Comparison of ENCODE assay signal across 8 cellular contexts in genomic region chr1:27332536-27333281, GRCh38. TPM values are rescaled to one million over a fixed set of nuclear protein-coding genes. Genes with fewer than 3 reads are reported as not detected.
DNase-seq lines count a peak whose midpoint lies in the region; ATAC-seq, FAIRE-seq and TF ChIP-seq lines count a peak whose summit lies in the region.

No MANE protein-coding gene starts in this region.

- H3T11ph ChIP-seq in H9 (ENCODE audit: low read length), result no peak overlapping the region

- no peak overlapping the region for H3K27ac ChIP-seq in H9 (ENCODE audit: insufficient read length, low read depth, low read length)
- H3K27ac ChIP-seq in kidney (ENCODE audit: low read depth in 2 of 2, low read length in 2 of 2), result no peak overlapping the region

- no peak overlapping the region for H3K23ac ChIP-seq in H9 (ENCODE audit: insufficient read length, low read depth, low read length)

- no peak overlapping the region for H2AFZ ChIP-seq in H9 (ENCODE audit: low read length)

- H3K79me1 ChIP-seq in H9 (ENCODE audit: insufficient read depth, low read depth, low read length, poor library complexity, severe bottlenecking), result peaks cover 3% of the 10 kb centered on the region

- H3K23me2 ChIP-seq in H9 (ENCODE audit: insufficient read length, low read depth, low read length, poor library complexity, severe bottlenecking), result no peaks in the 10 kb centered on the region

- no peak overlapping the region for H3K4ac ChIP-seq in H9 (ENCODE audit: low read depth, low read length)

- no peak overlapping the region for H2AK5ac ChIP-seq in H9 (ENCODE audit: insufficient read length, low read length)

- H2BK20ac ChIP-seq in H9 (ENCODE audit: low read depth, low read length, poor library complexity, severe bottlenecking), result no peak overlapping the region

- no peak overlapping the region for H4K5ac ChIP-seq in H9 (ENCODE audit: insufficient read length, low read depth, low read length)

- H3K4me3 ChIP-seq in BJ (ENCODE audit: low read depth, low read length), result no peak overlapping the region
- H3K4me3 ChIP-seq in kidney (ENCODE audit: low read length in 2 of 2), result no peak overlapping the region
- H3K4me3 ChIP-seq in lower leg skin (ENCODE audit: low read depth, poor library complexity, severe bottlenecking), result no peak overlapping the region

- H3K79me2 ChIP-seq in H9 (ENCODE audit: insufficient read depth, low read length), result peaks cover 2% of the 10 kb centered on the region; the same call in 1 of the 2 replicates

- TF ChIP-seq POLR2A in lower leg skin (IDR thresholded peaks at IDR 0.05), result no peak

- H3K27me3 Mint-ChIP-seq in H9 (ENCODE audit: low read depth) (no peaks in the 10 kb centered on the region), T-helper 17 cell (no peaks in the 10 kb centered on the region), brain (no peaks in the 10 kb centered on the region)

- no peak overlapping the region for H3K9ac ChIP-seq in H9 (ENCODE audit: extremely low read depth, insufficient read length, low read length)
- H3K9ac ChIP-seq in kidney (ENCODE audit: low read length in 2 of 2), result no peak overlapping the region

- no peak for FAIRE-seq in kidney (lab: Jason Lieb, UNC)

- H3K14ac ChIP-seq in H9 (ENCODE audit: insufficient read depth, low read length), result no peak overlapping the region

- no peak overlapping the region for H4K91ac ChIP-seq in H9 (ENCODE audit: insufficient read length, low read depth, low read length)

- no peaks in the 10 kb centered on the region for H3K4me1 ChIP-seq in H9 (ENCODE audit: insufficient read depth, low read length)
- no peaks in the 10 kb centered on the region for H3K4me1 ChIP-seq in kidney (ENCODE audit: control insufficient read depth in 1 of 2, insufficient read depth in 1 of 2, low read depth in 1 of 2, low read length in 2 of 2)

- H2BK5ac ChIP-seq in H9 (ENCODE audit: insufficient read length, low read length), result no peak overlapping the region

- no peak overlapping the region for H2BK12ac ChIP-seq in H9 (ENCODE audit: insufficient read length, low read depth, low read length)

- intact Hi-C loops in kidney (cut with DNase I) (no loop called here), lower leg skin (cut with DNase I; ENCODE audit: low total_unique reads) (loop anchor here (10.0 kb wide), 1 partner anchor 52 kb away; the partner anchor contains the start of gene CD164L2)

- H4K8ac ChIP-seq in H9 (replicated peaks; ENCODE audit: insufficient read length, low read depth, low read length), result no peak overlapping the region

- H3K4me1 Mint-ChIP-seq in H9 (no peaks in the 10 kb centered on the region), T-helper 17 cell (peaks cover 33% of the 10 kb centered on the region), brain (peaks cover 10% of the 10 kb centered on the region)

- H3K18ac ChIP-seq in H9 (ENCODE audit: insufficient read length, low read depth, low read length), result no peak overlapping the region

- H3K36me3 Mint-ChIP-seq in H9 (ENCODE audit: insufficient read depth in 1 of 3, low read depth in 3 of 3) (peaks cover 25 to 58% (median 51%) of the 10 kb centered on the region in 3 experiments; a peak in 6 of 7 replicates), T-helper 17 cell (ENCODE audit: low read depth) (peaks cover 2% of the 10 kb centered on the region), brain (peaks cover 48% of the 10 kb centered on the region)

- H4K20me1 ChIP-seq in H9 (ENCODE audit: control insufficient read depth, insufficient read depth, insufficient read length), result no peaks in the 10 kb centered on the region

- H3K4me3 Mint-ChIP-seq in H9 (no peak overlapping the region), T-helper 17 cell (no peak overlapping the region), brain (no peak overlapping the region)

- no peak overlapping the region for H2BK15ac ChIP-seq in H9 (ENCODE audit: low read depth, low read length)

- H3K56ac ChIP-seq in H9 (ENCODE audit: insufficient read length, low read depth, low read length), result no peak overlapping the region

- DNase-seq in BJ (ENCODE audit: low read depth) (no peak), H9 (peak; percentile 73), T-helper 17 cell (peak; percentile 45 to 58 (median 52)), kidney (no peak), lower leg skin (ENCODE audit: low spot score in 2 of 2) (no peak)
- DNase-seq in stimulated activated CD8-positive, alpha-beta memory T cell treated with anti-CD3 and anti-CD28 coated beads, Interleukin-4, amount 100 ng/mL, for 48 hours, result peak; percentile 75

- no CpG with 5 or more reads among the region's 11 CpGs for WGBS in H9 (ENCODE audit: extremely low coverage, insufficient read length, low lambda C conversion rate)
- WGBS in lower leg skin, 2 donors, result 59 to 63% methylated on average over 11 of the region's 11 CpGs

- ATAC-seq in T-helper 17 cell (peak; percentile 86), GM21576 (IDR thresholded peaks at IDR 0.05; ENCODE audit: unreplicated experiment) (no peak)

- H3K9me3 Mint-ChIP-seq in H9, result no peaks in the 10 kb centered on the region
- H3K9me3 Mint-ChIP-seq in brain, result no peaks in the 10 kb centered on the region

- CTCF ChIA-PET in BJ (lab: Yijun Ruan, JAX), result interaction anchor here (0.6 to 6.3 kb wide), 35 partner anchors 9 to 366 kb away, joined by 3 to 70 read pairs (median 5); partner anchors contain the start of genes CD164L2, MAP3K6 and SYTL1

- H3K9me3 ChIP-seq in H9 (ENCODE audit: control insufficient read depth, low read depth, low read length) (no peaks in the 10 kb centered on the region), T-helper 17 cell (ENCODE audit: control insufficient read depth, low read length, poor library complexity, severe bottlenecking) (no peaks in the 10 kb centered on the region), kidney (ENCODE audit: control insufficient read depth in 1 of 2, low read length in 2 of 2) (no peaks in the 10 kb centered on the region)

- POLR2A ChIA-PET in BJ (lab: Charles Lee), result interaction anchor here (0.5 kb wide), 1 partner anchor 33 kb away, joined by 13 read pairs; no protein-coding TSS in a partner anchor

- H3K36me3 ChIP-seq in BJ (ENCODE audit: control insufficient read depth, insufficient read depth, low read length) (peaks cover 33% of the 10 kb centered on the region), kidney (ENCODE audit: control insufficient read depth in 1 of 2, insufficient read depth in 2 of 2, low read length in 2 of 2) (peaks cover 22 to 45% of the 10 kb centered on the region in 2 donors)

- peak; percentile 93 for TF ChIP-seq CTCF in BJ (IDR thresholded peaks at IDR 0.05; ENCODE audit: insufficient read depth, low read depth, low read length)
- TF ChIP-seq CTCF in H9 (conservative IDR thresholded peaks at IDR 0.05), result peak; percentile 96
- TF ChIP-seq CTCF in brain (conservative IDR thresholded peaks at IDR 0.05), result peak; percentile 73 to 87
- peak; percentile 72 for TF ChIP-seq CTCF in kidney (IDR thresholded peaks at IDR 0.05; ENCODE audit: borderline replicate concordance, extremely low read depth, insufficient read depth)
- no peak for TF ChIP-seq CTCF in lower leg skin (IDR thresholded peaks at IDR 0.05)

- no peak overlapping the region for H3K4me2 ChIP-seq in H9 (ENCODE audit: insufficient read depth, insufficient read length, low read length)

- no peak overlapping the region for H2BK120ac ChIP-seq in H9 (ENCODE audit: low read depth, low read length, poor library complexity, severe bottlenecking)

- H3K27me3 ChIP-seq in BJ (ENCODE audit: control insufficient read depth, insufficient read depth, low read length), result no peaks in the 10 kb centered on the region
- H3K27me3 ChIP-seq in H9 (ENCODE audit: insufficient read depth, low read length), result no peaks in the 10 kb centered on the region

- H3K27ac Mint-ChIP-seq in H9 (peak overlapping the region in 1 of 3 experiments; percentile 73; a peak in 1 of 7 replicates), T-helper 17 cell (peak overlapping the region; percentile 60), brain (peak overlapping the region in 3 of 5 experiments; percentile 6 to 50 (median 35))

RNA-seq across cellular contexts. Expression of gene SYTL1, which starts 9.1 kb away (rescaled TPM):
- polyA plus RNA-seq in BJ (2011; rRNA removed) (0.20 and 0.23 TPM in 2 replicates), brain (ENCODE audit: insufficient read depth, low read depth, low replicate concordance) (24.1 TPM), kidney (ENCODE audit: insufficient read depth, low read depth, low replicate concordance) (5.9 TPM)
- polyA minus RNA-seq in BJ (2011; rRNA and poly(A)+ RNA removed), result 0.10 TPM in 1 of 2 replicates, not detected in the other
- total RNA-seq in H9 (2021) (12.0 and 13.0 TPM in 2 replicates), T-helper 17 cell (100 to 1,000 TPM; 206 to 261 TPM), kidney (19.3 TPM), lower leg skin (100 to 1,000 TPM; 183 to 231 (median 219) TPM)

RNA-seq across cellular contexts. Expression of gene TMEM222, which starts 10.7 kb away (rescaled TPM):
- 39.4 and 76.2 TPM in 2 replicates for polyA plus RNA-seq in BJ (2011; rRNA removed)
- 46.8 and 68.3 TPM in 2 replicates for polyA minus RNA-seq in BJ (2011; rRNA and poly(A)+ RNA removed)
- total RNA-seq in H9 (2021), result 36.8 and 37.0 TPM in 2 replicates
- total RNA-seq in T-helper 17 cell, result 10 to 100 TPM; 24.8 to 27.0 TPM
- 113 TPM for polyA plus RNA-seq in brain (ENCODE audit: insufficient read depth, low read depth, low replicate concordance)
- total RNA-seq in kidney, result 42.9 TPM
- polyA plus RNA-seq in kidney (ENCODE audit: insufficient read depth, low read depth, low replicate concordance), result 58.2 TPM
- 10 to 100 TPM; 24.3 to 35.2 (median 28.7) TPM for total RNA-seq in lower leg skin

RNA-seq across cellular contexts. Expression of gene MAP3K6, which starts 34.1 kb away (rescaled TPM):
- polyA plus RNA-seq in BJ (2011; rRNA removed) (9.3 and 18.0 TPM in 2 replicates), brain (ENCODE audit: insufficient read depth, low read depth, low replicate concordance) (6.9 TPM), kidney (ENCODE audit: insufficient read depth, low read depth, low replicate concordance) (59.7 TPM)
- 12.4 and 12.5 TPM in 2 replicates for polyA minus RNA-seq in BJ (2011; rRNA and poly(A)+ RNA removed)
- total RNA-seq in H9 (2021) (7.0 and 7.7 TPM in 2 replicates), T-helper 17 cell (1 to 10 TPM; 3.3 to 4.9 TPM), kidney (86.7 TPM), lower leg skin (100 to 1,000 TPM in 2 of 4 donors, 10 to 100 TPM in 2; 85.0 to 140 (median 100) TPM)

RNA-seq across cellular contexts. Expression of gene FCN3, which starts 41.9 kb away (rescaled TPM):
- polyA plus RNA-seq in BJ (2011; rRNA removed) (not detected in 2 replicates), brain (ENCODE audit: insufficient read depth, low read depth, low replicate concordance) (1.4 TPM), kidney (ENCODE audit: insufficient read depth, low read depth, low replicate concordance) (240 TPM)
- polyA minus RNA-seq in BJ (2011; rRNA and poly(A)+ RNA removed), result not detected in 2 replicates
- total RNA-seq in H9 (2021) (0.22 TPM in 2 replicates), T-helper 17 cell (not detected), kidney (7.9 TPM), lower leg skin (1 to 10 TPM in 3 of 4 donors, not detected in 1; 1.0 to 6.5 (median 1.7) TPM)

RNA-seq across cellular contexts. Expression of gene CD164L2, which starts 50.4 kb away (rescaled TPM):
- polyA plus RNA-seq in BJ (2011; rRNA removed) (not detected in 2 replicates), brain (ENCODE audit: insufficient read depth, low read depth, low replicate concordance) (2.2 TPM), kidney (ENCODE audit: insufficient read depth, low read depth, low replicate concordance) (1.1 TPM)
- not detected in 2 replicates for polyA minus RNA-seq in BJ (2011; rRNA and poly(A)+ RNA removed)
- total RNA-seq in H9 (2021) (1.2 and 1.5 TPM in 2 replicates), T-helper 17 cell (not detected), kidney (0.63 TPM), lower leg skin (10 to 100 TPM in 2 of 4 donors, 1 to 10 TPM in 2; 4.3 to 12.0 (median 10.0) TPM)

Comparison
In these comparisons a context has a peak if more than half of its experiments do, and no peak if none do; other contexts are left out.
1. DNase-seq: peak in H9 (single experiment), T-helper 17 cell (3 of 3) and stimulated activated CD8-positive, alpha-beta memory T cell treated with anti-CD3 and anti-CD28 coated beads, Interleukin-4, amount 100 ng/mL, for 48 hours (single experiment); none in BJ (single experiment), kidney (single experiment) and lower leg skin (0 of 2).
2. CTCF ChIP-seq: peak in BJ (single experiment), H9 (single experiment), brain (2 of 2) and kidney (single experiment); none in lower leg skin (0 of 3).